ENCODE assay signal across 12 cellular contexts in the genomic region with DNA sequence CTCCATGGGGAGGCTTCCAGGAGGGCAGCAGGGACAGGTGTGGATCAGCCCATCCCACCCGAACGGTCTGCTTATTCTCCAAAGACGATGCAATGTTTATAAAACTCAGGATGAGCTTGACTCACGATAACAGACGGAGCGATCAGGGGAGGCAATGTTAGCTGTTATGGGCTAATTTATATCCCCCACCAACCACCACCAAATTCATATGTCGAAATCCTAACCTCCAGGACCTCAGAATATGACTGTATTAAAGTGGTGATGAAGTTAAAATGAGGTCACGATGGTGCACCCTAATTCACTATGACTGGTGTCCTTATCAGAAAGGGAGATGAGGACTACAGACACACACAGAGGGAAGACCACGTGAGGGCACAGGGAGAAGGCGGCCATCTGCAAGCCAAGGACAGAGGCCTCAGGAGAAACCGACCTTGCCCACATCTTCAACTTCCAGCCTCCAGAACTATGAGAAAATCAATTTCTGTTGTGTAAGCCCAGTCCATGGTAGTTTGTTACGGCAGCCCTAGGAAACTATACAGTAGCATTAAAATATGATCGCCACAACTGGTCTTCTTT. TPM values are rescaled to one million over a fixed set of nuclear protein-coding genes. Genes with fewer than 3 reads are reported as not detected.
A peak's percentile ranks its signal among the peaks of the same experiment; 100 is the strongest.
DNase-seq lines count a peak whose midpoint lies in the region; ATAC-seq and TF ChIP-seq lines count a peak whose summit lies in the region.
"Had no signal": no experiment of that assay in that cellular context is flagged by ENCODE, and none has a peak within 500 bp of the region (broad histone marks: within the 10 kb centered on the region; RNA-seq: fewer than 3 reads in every experiment).

No MANE protein-coding gene starts in this region.

- peak overlapping the region; percentile 94 for H3K27ac Mint-ChIP-seq in chondrocyte (ENCODE audit: unreplicated experiment)
- H3K27ac Mint-ChIP-seq in activated CD4-positive, alpha-beta T cell treated with anti-CD3 and anti-CD28 coated beads, Interleukin-2, amount 10 ng/mL, durations not matched to agents 24 days and 14 days = no peak overlapping the region

- H3K4me3 ChIP-seq in right atrium auricular region (no peak overlapping the region), muscle layer of colon (ENCODE audit: low read depth in 1 of 2, low read length in 2 of 2) (no peak overlapping the region), aorta (ENCODE audit: low read length in 2 of 2) (no peak overlapping the region)
- H3K4me3 ChIP-seq: body of pancreas, SK-N-MC had no signal

- H3K27ac ChIP-seq in right atrium auricular region (peak overlapping the region; percentile 83 to 86), muscle layer of colon (ENCODE audit: low read depth, low read length) (peak overlapping the region; percentile 63), aorta (ENCODE audit: low read depth in 1 of 2, low read length in 2 of 2) (peak overlapping the region in 1 of 2 donors; percentile 93)
- H3K27ac ChIP-seq: parathyroid adenoma, SK-N-MC had no signal

- 94 to 96% methylated on average over 13 of the region's 13 CpGs for WGBS in aorta, 2 donors

- no peaks in the 10 kb centered on the region for H3K27me3 Mint-ChIP-seq in chondrocyte (ENCODE audit: low read depth)
- no peaks in the 10 kb centered on the region for H3K27me3 Mint-ChIP-seq in activated CD4-positive, alpha-beta T cell treated with anti-CD3 and anti-CD28 coated beads, Interleukin-2, amount 10 ng/mL, durations not matched to agents 24 days and 14 days

- ATAC-seq in Right ventricle myocardium inferior = no peak
- ATAC-seq in aorta (ENCODE audit: low FRiP score) = peak; percentile 9

- H3K9ac ChIP-seq in muscle layer of colon (ENCODE audit: low read length) = no peak overlapping the region
- H3K9ac ChIP-seq: parathyroid adenoma had no signal

- DNase-seq in right atrium auricular region (ENCODE audit: low spot score) (no peak), Right ventricle myocardium inferior (ENCODE audit: missing footprints) (no peak), chondrocyte (ENCODE audit: low spot score) (no peak), aorta (no peak), NCI-H1694 (lab: John Stamatoyannopoulos, UW) (no peak), activated gamma-delta T cell (lab: John Stamatoyannopoulos, UW) (no peak)
- no peak for DNase-seq in activated CD4-positive, alpha-beta T cell treated with anti-CD3 and anti-CD28 coated beads, Interleukin-2, amount 10 ng/mL, durations not matched to agents 24 days and 14 days
- DNase-seq: NCI-H1105 had no signal

- H3K36me3 ChIP-seq in right atrium auricular region = no peaks in the 10 kb centered on the region
- no peaks in the 10 kb centered on the region for H3K36me3 ChIP-seq in muscle layer of colon (ENCODE audit: insufficient read depth, low read length)
- H3K36me3 ChIP-seq in aorta (ENCODE audit: control insufficient read depth in 1 of 2, insufficient read depth in 2 of 2, low read length in 1 of 2) = no peaks in the 10 kb centered on the region

- no peaks in the 10 kb centered on the region for H3K9me3 Mint-ChIP-seq in chondrocyte (ENCODE audit: low read depth)
- no peaks in the 10 kb centered on the region for H3K9me3 Mint-ChIP-seq in activated CD4-positive, alpha-beta T cell treated with anti-CD3 and anti-CD28 coated beads, Interleukin-2, amount 10 ng/mL, durations not matched to agents 24 days and 14 days

- H3K4me1 ChIP-seq in right atrium auricular region = peaks cover 0 to 19% of the 10 kb centered on the region in 2 donors
- peaks cover 19% of the 10 kb centered on the region for H3K4me1 ChIP-seq in muscle layer of colon (ENCODE audit: insufficient read depth, low read length)
- H3K4me1 ChIP-seq in aorta (ENCODE audit: control insufficient read depth in 1 of 2, insufficient read depth in 2 of 2, low read length in 2 of 2) = no peaks in the 10 kb centered on the region

- peaks cover 68% of the 10 kb centered on the region for H3K4me1 Mint-ChIP-seq in chondrocyte (ENCODE audit: low read depth)
- peaks cover 2% of the 10 kb centered on the region for H3K4me1 Mint-ChIP-seq in activated CD4-positive, alpha-beta T cell treated with anti-CD3 and anti-CD28 coated beads, Interleukin-2, amount 10 ng/mL, durations not matched to agents 24 days and 14 days

- intact Hi-C loops in Right ventricle myocardium inferior (cut with DNase I) (no loop called here), aorta (cut with DNase I) (loop anchor here (2.0 to 5.0 kb wide), 3 partner anchors 36 to 61 kb away; no protein-coding TSS in a partner anchor)
- intact Hi-C loops in activated CD4-positive, alpha-beta T cell treated with anti-CD3 and anti-CD28 coated beads, Interleukin-2, amount 10 ng/mL, durations not matched to agents 24 days and 14 days (cut with micrococcal nuclease) = no loop called here

- no peaks in the 10 kb centered on the region for H3K9me3 ChIP-seq in right atrium auricular region
- no peaks in the 10 kb centered on the region for H3K9me3 ChIP-seq in muscle layer of colon (ENCODE audit: low read length)
- no peaks in the 10 kb centered on the region for H3K9me3 ChIP-seq in aorta (ENCODE audit: control insufficient read depth, low read length)
- H3K9me3 ChIP-seq: body of pancreas had no signal

- no peak overlapping the region for H3K4me3 Mint-ChIP-seq in chondrocyte (ENCODE audit: unreplicated experiment)
- H3K4me3 Mint-ChIP-seq in activated CD4-positive, alpha-beta T cell treated with anti-CD3 and anti-CD28 coated beads, Interleukin-2, amount 10 ng/mL, durations not matched to agents 24 days and 14 days = no peak overlapping the region

- TF ChIP-seq CTCF in right atrium auricular region (IDR thresholded peaks at IDR 0.05) = no peak
- TF ChIP-seq CTCF in chondrocyte (IDR thresholded peaks at IDR 0.05) = no peak

- no peaks in the 10 kb centered on the region for H3K36me3 Mint-ChIP-seq in chondrocyte (ENCODE audit: low read depth)
- H3K36me3 Mint-ChIP-seq in activated CD4-positive, alpha-beta T cell treated with anti-CD3 and anti-CD28 coated beads, Interleukin-2, amount 10 ng/mL, durations not matched to agents 24 days and 14 days (ENCODE audit: low read depth) = no peaks in the 10 kb centered on the region

- H3K27me3 ChIP-seq in right atrium auricular region (no peaks in the 10 kb centered on the region), muscle layer of colon (ENCODE audit: control insufficient read depth in 1 of 2, insufficient read depth in 2 of 2, low read length in 2 of 2) (no peaks in the 10 kb centered on the region), aorta (ENCODE audit: control insufficient read depth in 1 of 2, insufficient read depth in 2 of 2, low read length in 1 of 2) (no peaks in the 10 kb centered on the region)
- H3K27me3 ChIP-seq: body of pancreas had no signal

RNA-seq across cellular contexts. Expression of gene ADTRP, which starts 7.0 kb away (rescaled TPM):
- total RNA-seq in right atrium auricular region (not detected), Right ventricle myocardium inferior (not detected), chondrocyte (0.35 to 1.3 TPM (median 0.77 TPM) in 3 replicates), aorta (1 to 10 TPM; 1.2 TPM)
- 1 to 10 TPM in 1 of 2 donors, under 1 TPM in 1; 0.82 to 7.4 TPM for polyA plus RNA-seq in aorta
- 4.7 and 5.3 TPM in 2 replicates for total RNA-seq in activated CD4-positive, alpha-beta T cell treated with anti-CD3 and anti-CD28 coated beads, Interleukin-2, amount 10 ng/mL, durations not matched to agents 24 days and 14 days
- total RNA-seq: body of pancreas had no signal

Comparison
In these comparisons a context has a peak if more than half of its experiments do, and no peak if none do; other contexts are left out.
1. intact Hi-C loops: an anchor here in aorta (2.0 to 5.0 kb wide); none called in Right ventricle myocardium inferior and activated CD4-positive, alpha-beta T cell treated with anti-CD3 and anti-CD28 coated beads, Interleukin-2, amount 10 ng/mL, durations not matched to agents 24 days and 14 days.